ENCODE assay signal across 9 cellular contexts in genomic region chr20:20366896-20367680, GRCh38. TPM values are rescaled to one million over a fixed set of nuclear protein-coding genes. Genes with fewer than 3 reads are reported as not detected.
DNase-seq lines count a peak whose midpoint lies in the region; FAIRE-seq and TF ChIP-seq lines count a peak whose summit lies in the region.
"Had no signal": no experiment of that assay in that cellular context is flagged by ENCODE, and none has a peak within 500 bp of the region (broad histone marks: within the 10 kb centered on the region; RNA-seq: fewer than 3 reads in every experiment).

No MANE protein-coding gene starts in this region.

- H2AFZ ChIP-seq in neural cell (ENCODE audit: low read depth, low read length): peak overlapping the region; percentile 10

- TF ChIP-seq CTCF in HL-60 (IDR thresholded peaks at IDR 0.05; ENCODE audit: insufficient read depth, low read length) (no peak), neural cell (IDR thresholded peaks at IDR 0.05; ENCODE audit: poor library complexity, severe bottlenecking) (no peak), brain microvascular endothelial cell (IDR thresholded peaks at IDR 0.05; ENCODE audit: low read depth, low read length, missing control alignments) (no peak), D721Med (IDR thresholded peaks at IDR 0.05; ENCODE audit: insufficient read depth, missing control alignments) (no peak), colonic mucosa (IDR thresholded peaks at IDR 0.05) (no peak)

- H3K4me1 ChIP-seq in colonic mucosa: peaks cover 10% of the 10 kb centered on the region

- H3K9ac ChIP-seq in neural cell (ENCODE audit: low read length) (peak overlapping the region; percentile 80), colonic mucosa (ENCODE audit: low read depth in 2 of 2, low read length in 2 of 2) (no peak overlapping the region)

- no peaks in the 10 kb centered on the region for H3K9me2 ChIP-seq in neural cell (ENCODE audit: insufficient read depth, low read length)

- TF ChIP-seq EP300 in neural cell (conservative IDR thresholded peaks at IDR 0.05; ENCODE audit: poor library complexity, severe bottlenecking): no peak

- H3F3A ChIP-seq in neural cell (ENCODE audit: insufficient read depth, low read length, poor library complexity, severe bottlenecking): peaks cover 10% of the 10 kb centered on the region

- H3K79me2 ChIP-seq in neural cell (replicated peaks; ENCODE audit: insufficient read depth, low read length): peaks cover 30% of the 10 kb centered on the region

- intact Hi-C loops in colonic mucosa (cut with DNase I): no loop called here

- H3K4me3 ChIP-seq in HL-60 (replicated peaks; ENCODE audit: insufficient read depth, low read length): peak overlapping the region; percentile 35
- peak overlapping the region; percentile 83 for H3K4me3 ChIP-seq in neural cell (ENCODE audit: low read length)
- no peak overlapping the region for H3K4me3 ChIP-seq in brain microvascular endothelial cell (ENCODE audit: low read depth, low read length)
- H3K4me3 ChIP-seq in colonic mucosa: no peak overlapping the region

- no peak for FAIRE-seq in D721Med (lab: Jason Lieb, UNC)

- H3K9me3 ChIP-seq in neural cell (ENCODE audit: low read length): no peaks in the 10 kb centered on the region
- no peaks in the 10 kb centered on the region for H3K9me3 ChIP-seq in colonic mucosa

- no peaks in the 10 kb centered on the region for H3K36me3 ChIP-seq in neural cell (ENCODE audit: insufficient read depth, low read length)
- H3K36me3 ChIP-seq in brain microvascular endothelial cell (replicated peaks): no peaks in the 10 kb centered on the region
- no peaks in the 10 kb centered on the region for H3K36me3 ChIP-seq in colonic mucosa

- TF ChIP-seq RAD21 in neural cell (conservative IDR thresholded peaks at IDR 0.05): no peak

- in situ Hi-C loops in brain microvascular endothelial cell (cut with HindIII; ENCODE audit: low pct_ligation_motif_present, low sequenced_read_pairs): no loop called here

- H3K4me2 ChIP-seq in neural cell (ENCODE audit: low read length): peak overlapping the region; percentile 48

- peak; percentile 58 for DNase-seq in DMS153 (lab: John Stamatoyannopoulos, UW)
- DNase-seq in HL-60 (ENCODE audit: low read depth in 1 of 2, low spot score in 1 of 2): no peak
- peak; percentile 22 for DNase-seq in astrocyte of the hippocampus (ENCODE audit: low read depth, low spot score)
- no peak for DNase-seq in islet precursor cell
- no peak for DNase-seq in brain microvascular endothelial cell
- DNase-seq in D721Med (ENCODE audit: insufficient read length, low spot score): no peak
- no peak for DNase-seq in colonic mucosa

- no peak overlapping the region for H3K27ac ChIP-seq in HL-60 (replicated peaks)
- H3K27ac ChIP-seq in neural cell (ENCODE audit: low read length): peak overlapping the region; percentile 51
- no peak overlapping the region for H3K27ac ChIP-seq in brain microvascular endothelial cell
- no peak overlapping the region for H3K27ac ChIP-seq in colonic mucosa

- H3K27me3 ChIP-seq in HL-60 (ENCODE audit: insufficient read depth, poor library complexity, severe bottlenecking) (peaks cover 77% of the 10 kb centered on the region), neural cell (ENCODE audit: insufficient read depth, low read depth, low read length) (peaks cover 48% of the 10 kb centered on the region), brain microvascular endothelial cell (replicated peaks) (peaks cover 82% of the 10 kb centered on the region), colonic mucosa (peaks cover 78% of the 10 kb centered on the region)

- peaks cover 6% of the 10 kb centered on the region for H4K20me1 ChIP-seq in neural cell (ENCODE audit: insufficient read depth)

TF ChIP-seq in neural cell, 6 proteins besides CTCF, POLR2A, EP300 and RAD21:
- no peak for TF ChIP-seq EZH2 (IDR thresholded peaks at IDR 0.05; ENCODE audit: borderline replicate concordance, insufficient read depth, low read length, poor library complexity, severe bottlenecking)
- TF ChIP-seq, protein P1, sequence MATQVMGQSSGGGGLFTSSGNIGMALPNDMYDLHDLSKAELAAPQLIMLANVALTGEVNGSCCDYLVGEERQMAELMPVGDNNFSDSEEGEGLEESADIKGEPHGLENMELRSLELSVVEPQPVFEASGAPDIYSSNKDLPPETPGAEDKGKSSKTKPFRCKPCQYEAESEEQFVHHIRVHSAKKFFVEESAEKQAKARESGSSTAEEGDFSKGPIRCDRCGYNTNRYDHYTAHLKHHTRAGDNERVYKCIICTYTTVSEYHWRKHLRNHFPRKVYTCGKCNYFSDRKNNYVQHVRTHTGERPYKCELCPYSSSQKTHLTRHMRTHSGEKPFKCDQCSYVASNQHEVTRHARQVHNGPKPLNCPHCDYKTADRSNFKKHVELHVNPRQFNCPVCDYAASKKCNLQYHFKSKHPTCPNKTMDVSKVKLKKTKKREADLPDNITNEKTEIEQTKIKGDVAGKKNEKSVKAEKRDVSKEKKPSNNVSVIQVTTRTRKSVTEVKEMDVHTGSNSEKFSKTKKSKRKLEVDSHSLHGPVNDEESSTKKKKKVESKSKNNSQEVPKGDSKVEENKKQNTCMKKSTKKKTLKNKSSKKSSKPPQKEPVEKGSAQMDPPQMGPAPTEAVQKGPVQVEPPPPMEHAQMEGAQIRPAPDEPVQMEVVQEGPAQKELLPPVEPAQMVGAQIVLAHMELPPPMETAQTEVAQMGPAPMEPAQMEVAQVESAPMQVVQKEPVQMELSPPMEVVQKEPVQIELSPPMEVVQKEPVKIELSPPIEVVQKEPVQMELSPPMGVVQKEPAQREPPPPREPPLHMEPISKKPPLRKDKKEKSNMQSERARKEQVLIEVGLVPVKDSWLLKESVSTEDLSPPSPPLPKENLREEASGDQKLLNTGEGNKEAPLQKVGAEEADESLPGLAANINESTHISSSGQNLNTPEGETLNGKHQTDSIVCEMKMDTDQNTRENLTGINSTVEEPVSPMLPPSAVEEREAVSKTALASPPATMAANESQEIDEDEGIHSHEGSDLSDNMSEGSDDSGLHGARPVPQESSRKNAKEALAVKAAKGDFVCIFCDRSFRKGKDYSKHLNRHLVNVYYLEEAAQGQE (IDR thresholded peaks at IDR 0.05; ENCODE audit: borderline replicate concordance): peak; percentile 32
- TF ChIP-seq POLR2AphosphoS5 (IDR thresholded peaks at IDR 0.05): peak; percentile 20
- TF ChIP-seq MXI1 (conservative IDR thresholded peaks at IDR 0.05; ENCODE audit: poor library complexity, severe bottlenecking): no peak

RNA-seq across cellular contexts. Expression of gene INSM1, which starts 0.8 kb away (rescaled TPM):
- 8.6 and 9.4 TPM in 2 replicates for polyA plus RNA-seq in neural cell
- polyA minus RNA-seq in neural cell: 16.6 and 17.1 TPM in 2 replicates
- total RNA-seq in colonic mucosa: 1 to 10 TPM; 5.0 to 8.6 TPM
- total RNA-seq: lung microvascular endothelial cell had no signal

Comparison
In these comparisons a context has a peak if more than half of its experiments do, and no peak if none do; other contexts are left out.
1. DNase-seq: peak in DMS153 (single experiment) and astrocyte of the hippocampus (single experiment); none in HL-60 (0 of 2), islet precursor cell (single experiment), brain microvascular endothelial cell (single experiment), D721Med (single experiment) and colonic mucosa (single experiment).
2. H3K4me3 ChIP-seq: peak in HL-60 (single experiment) and neural cell (single experiment); none in brain microvascular endothelial cell (single experiment) and colonic mucosa (single experiment).